ENCODE assay signal across 8 cellular contexts in the genomic region with DNA sequence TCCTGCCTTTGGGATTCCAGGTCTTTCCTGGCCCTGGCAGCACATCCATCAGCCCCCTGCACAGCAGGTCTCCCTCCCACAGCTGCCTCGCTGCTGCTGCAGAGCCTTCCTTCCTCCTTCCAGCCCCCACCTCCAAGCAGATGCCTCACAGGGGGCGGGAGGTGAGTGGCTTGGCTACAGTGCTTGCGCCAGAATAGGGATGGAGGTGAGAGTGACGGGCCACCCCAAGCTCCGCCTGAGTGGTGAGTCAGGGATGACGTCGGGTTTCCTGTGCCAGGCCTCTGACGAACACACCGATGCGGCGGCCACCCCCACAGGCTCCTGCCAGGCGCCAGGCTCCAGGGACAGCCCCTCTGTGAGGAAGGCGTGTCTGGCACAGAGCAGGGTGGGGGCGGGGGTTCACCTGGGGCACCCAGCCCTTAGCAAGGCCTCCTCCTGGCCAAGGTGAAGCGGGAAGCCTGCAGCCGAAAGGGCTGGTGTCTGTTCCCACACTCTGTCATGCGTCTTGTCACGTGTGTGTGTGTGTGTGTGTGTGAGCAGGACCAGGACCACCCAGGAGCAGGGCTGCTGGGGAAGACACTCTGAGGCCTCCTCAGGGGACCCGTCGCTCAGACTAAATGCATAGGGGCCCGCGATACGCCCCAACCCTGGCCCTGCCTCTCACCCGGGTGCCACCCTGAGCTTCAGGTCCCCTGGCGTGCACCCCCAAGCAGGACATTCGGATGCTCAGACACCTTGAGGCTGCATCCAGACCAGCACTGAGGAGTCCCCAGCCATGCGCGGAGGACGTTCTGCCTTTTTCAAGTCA. TPM values are rescaled to one million over a fixed set of nuclear protein-coding genes. Genes with fewer than 3 reads are reported as not detected.
DNase-seq lines count a peak whose midpoint lies in the region; ATAC-seq, FAIRE-seq and TF ChIP-seq lines count a peak whose summit lies in the region.

No MANE protein-coding gene starts in this region.

- H3K4me3 ChIP-seq in cardiac fibroblast (replicated peaks in 1 of 2; ENCODE audit: low read depth in 2 of 2, low read length in 2 of 2) = no peak overlapping the region
- H3K4me3 ChIP-seq in right lobe of liver = no peak overlapping the region

- intact Hi-C loops in right lobe of liver (cut with DNase I) = no loop called here

- H3K36me3 ChIP-seq in right lobe of liver = no peaks in the 10 kb centered on the region

- H3K27ac ChIP-seq in right lobe of liver = no peak overlapping the region

- no peaks in the 10 kb centered on the region for H3K27me3 ChIP-seq in right lobe of liver

- 69% methylated on average over 10 of the region's 29 CpGs for WGBS in right lobe of liver (ENCODE audit: insufficient coverage, low coverage, low lambda C conversion rate, missing lambda C conversion rate)

- DNase-seq in GM12891 (ENCODE audit: insufficient read length, low spot score) (peak; percentile 71), NCI-H2107 treated with DMSO at 0.1 percent for 48 hours (lab: John Stamatoyannopoulos, UW; ENCODE audit: unreplicated experiment) (peak; percentile 42), cardiac fibroblast (ENCODE audit: low read depth in 2 of 2) (peak; percentile 89 to 93), right lobe of liver (peak; percentile 60 to 84 (median 79)), AML-193 (lab: John Stamatoyannopoulos, UW) (no peak)
- DNase-seq in activated CD4-positive, CD25-positive, alpha-beta regulatory T cell treated with anti-CD3 and anti-CD28 coated beads, Interleukin-2, amount 50 U/mL, for 16 hours (ENCODE audit: low read depth, low spot score) = peak; percentile 91
- peak; percentile 81 for DNase-seq in stimulated activated CD8-positive, alpha-beta memory T cell treated with anti-CD3 and anti-CD28 coated beads, Interleukin-15, amount 100 ng/mL, for 24 hours (ENCODE audit: low read depth)

- FAIRE-seq in GM12891 (lab: Jason Lieb, UNC) = peak; percentile 99

- TF ChIP-seq POLR2A in GM12891 (IDR thresholded peaks at IDR 0.05; ENCODE audit: low read depth, low read length) = peak; percentile 40; the same call in 1 of the 2 replicates
- peak; percentile 43 for TF ChIP-seq POLR2A in right lobe of liver (IDR thresholded peaks at IDR 0.05)

- no peaks in the 10 kb centered on the region for H3K9me3 ChIP-seq in right lobe of liver

- no peaks in the 10 kb centered on the region for H3K4me1 ChIP-seq in right lobe of liver

- TF ChIP-seq CTCF in cardiac fibroblast (IDR thresholded peaks at IDR 0.05; ENCODE audit: low read depth, low read length) = no peak
- TF ChIP-seq CTCF in right lobe of liver (IDR thresholded peaks at IDR 0.05) = no peak

- ATAC-seq in HG02759 (IDR thresholded peaks at IDR 0.05; ENCODE audit: unreplicated experiment) (peak; percentile 41), right lobe of liver (peak; percentile 34 to 66 (median 46))

TF ChIP-seq in GM12891, 5 proteins besides CTCF, POLR2A, EP300 and RAD21:
- TF ChIP-seq TAF1 (IDR thresholded peaks at IDR 0.05; ENCODE audit: low read depth, low read length) = no peak
- no peak; the same call in 1 of the 2 replicates for TF ChIP-seq POLR2AphosphoS5 (IDR thresholded peaks at IDR 0.05; ENCODE audit: low read depth, low read length)
- no peak for TF ChIP-seq SPI1 (IDR thresholded peaks at IDR 0.05; ENCODE audit: low read depth, low read length)

RNA-seq across cellular contexts. Expression of a gene that starts 3.4 kb away (rescaled TPM):
- polyA plus RNA-seq in GM12891 (2012; ENCODE audit: low read depth, missing spikeins) = 84.2 TPM
- 1 to 10 TPM in 5 of 6 experiments, under 1 TPM in 1; 0.44 to 2.5 (median 1.2) TPM for total RNA-seq in right lobe of liver

RNA-seq across cellular contexts. Expression of a gene that starts 10.3 kb away (rescaled TPM):
- 1.7 TPM for polyA plus RNA-seq in GM12891 (2012; ENCODE audit: low read depth, missing spikeins)
- not detected for total RNA-seq in right lobe of liver

RNA-seq across cellular contexts. Expression of a gene that starts 32.2 kb away (rescaled TPM):
- 0.18 TPM for polyA plus RNA-seq in GM12891 (2012; ENCODE audit: low read depth, missing spikeins)
- total RNA-seq in right lobe of liver = 1 to 10 TPM; 1.7 to 8.1 (median 3.2) TPM

Comparison
In these comparisons a context has a peak if more than half of its experiments do, and no peak if none do; other contexts are left out.
1. DNase-seq: peak in GM12891 (single experiment), NCI-H2107 treated with DMSO at 0.1 percent for 48 hours (single experiment), activated CD4-positive, CD25-positive, alpha-beta regulatory T cell treated with anti-CD3 and anti-CD28 coated beads, Interleukin-2, amount 50 U/mL, for 16 hours (single experiment), cardiac fibroblast (2 of 2), right lobe of liver (3 of 3) and stimulated activated CD8-positive, alpha-beta memory T cell treated with anti-CD3 and anti-CD28 coated beads, Interleukin-15, amount 100 ng/mL, for 24 hours (single experiment); none in AML-193 (0 of 2).